ENCODE assay signal across 8 cellular contexts in genomic region chr17:74872313-74873035, GRCh38. TPM values are rescaled to one million over a fixed set of nuclear protein-coding genes. Genes with fewer than 3 reads are reported as not detected.
DNase-seq lines count a peak whose midpoint lies in the region; ATAC-seq and TF ChIP-seq lines count a peak whose summit lies in the region.

TSS of gene FDXR (minus strand) at chr17:74872994. CDS start at chr17:74872944, 50 bp downstream.

- H4K20me1 ChIP-seq in mammary epithelial cell (ENCODE audit: insufficient read depth, low read length): no peaks in the 10 kb centered on the region

- POLR2A ChIA-PET in CD8-positive, alpha-beta T cell (lab: Charles Lee): interaction anchor here (0.6 to 2.1 kb wide), 12 partner anchors 8 to 666 kb away, joined by 3 to 19 read pairs (median 5); partner anchors contain the start of genes MIF4GD, NAT9, RAB37 and SLC25A19

- H3K36me3 Mint-ChIP-seq in CD8-positive, alpha-beta T cell: peaks cover 5% of the 10 kb centered on the region
- H3K36me3 Mint-ChIP-seq in IgD-negative memory B cell: no peaks in the 10 kb centered on the region

- peaks cover 17% of the 10 kb centered on the region for H3K4me1 ChIP-seq in CD8-positive, alpha-beta T cell (ENCODE audit: insufficient read depth, low read length)
- peaks cover 18% of the 10 kb centered on the region for H3K4me1 ChIP-seq in mammary epithelial cell (ENCODE audit: insufficient read depth, low read length)
- peaks cover 9% of the 10 kb centered on the region for H3K4me1 ChIP-seq in mucosa of descending colon (ENCODE audit: low read depth)

- no peaks in the 10 kb centered on the region for H3K27me3 ChIP-seq in CD8-positive, alpha-beta T cell (ENCODE audit: insufficient read depth, low read length)
- no peaks in the 10 kb centered on the region for H3K27me3 ChIP-seq in mammary epithelial cell (ENCODE audit: insufficient read depth, low read length)

- no peaks in the 10 kb centered on the region for H3K9me3 Mint-ChIP-seq in CD8-positive, alpha-beta T cell
- H3K9me3 Mint-ChIP-seq in IgD-negative memory B cell: no peaks in the 10 kb centered on the region

- H3K4me1 Mint-ChIP-seq in CD8-positive, alpha-beta T cell (ENCODE audit: low read depth): peaks cover 23% of the 10 kb centered on the region
- H3K4me1 Mint-ChIP-seq in IgD-negative memory B cell: peaks cover 0 to 20% (median 10%) of the 10 kb centered on the region in 3 donors

- WGBS in mammary epithelial cell (ENCODE audit: low coverage, missing lambda C conversion rate): 6% methylated on average over 16 of the region's 38 CpGs

- peak; percentile 0 for ATAC-seq in CD8-positive, alpha-beta T cell
- ATAC-seq in GM19455 (IDR thresholded peaks at IDR 0.05; ENCODE audit: unreplicated experiment) (peak; percentile 32), mucosa of descending colon (peak; percentile 4), HG02885 (IDR thresholded peaks at IDR 0.05; ENCODE audit: poor library complexity, unreplicated experiment) (no peak)

- H3K4me3 Mint-ChIP-seq in CD8-positive, alpha-beta T cell: peak within 1 kb of the TSS; percentile 96
- peak within 1 kb of the TSS; percentile 88 to 98 (median 96) for H3K4me3 Mint-ChIP-seq in IgD-negative memory B cell

- H3K4me3 ChIP-seq in CD8-positive, alpha-beta T cell (ENCODE audit: low read depth, low read length): peak within 1 kb of the TSS; percentile 75
- H3K4me3 ChIP-seq in mammary epithelial cell (replicated peaks in 1 of 3; ENCODE audit: insufficient read depth in 1 of 3, low read depth in 2 of 3, low read length in 3 of 3): peak within 1 kb of the TSS; percentile 85 to 97 (median 90)
- H3K4me3 ChIP-seq in mucosa of descending colon: peak within 1 kb of the TSS; percentile 27

- no peaks in the 10 kb centered on the region for H3K36me3 ChIP-seq in CD8-positive, alpha-beta T cell (ENCODE audit: insufficient read depth, low read length)
- H3K36me3 ChIP-seq in mammary epithelial cell (ENCODE audit: insufficient read depth, low read length) (no peaks in the 10 kb centered on the region), mucosa of descending colon (ENCODE audit: low read depth) (no peaks in the 10 kb centered on the region)

- H3K4me2 ChIP-seq in mammary epithelial cell (ENCODE audit: insufficient read depth, low read depth, low read length): peak within 1 kb of the TSS; percentile 96

- no peak for TF ChIP-seq CTCF in CD8-positive, alpha-beta T cell (IDR thresholded peaks at IDR 0.05)
- TF ChIP-seq CTCF in mammary epithelial cell (conservative IDR thresholded peaks at IDR 0.05 in 1 of 2, IDR thresholded peaks at IDR 0.05 in 1 of 2; ENCODE audit: extremely low read depth in 1 of 2, insufficient read depth in 1 of 2, low read depth in 1 of 2, low read length in 2 of 2): no peak
- TF ChIP-seq CTCF in mucosa of descending colon (IDR thresholded peaks at IDR 0.05): no peak

- H3K79me2 ChIP-seq in mammary epithelial cell (ENCODE audit: insufficient read depth, low read length): peaks cover 15% of the 10 kb centered on the region

- DNase-seq in CD8-positive, alpha-beta T cell: peak in 1 of 7 experiments; percentile 16
- DNase-seq in mammary epithelial cell (no peak), mucosa of descending colon (peak in 1 of 3 donors; percentile 37), RKO (ENCODE audit: low spot score) (no peak), AG20443 (ENCODE audit: low spot score) (no peak)

- BruUV-seq in mammary epithelial cell (replicated peaks; lab: Mats Ljungman, UMichigan): no TSS peak

- H3K9me3 ChIP-seq in CD8-positive, alpha-beta T cell (ENCODE audit: low read length): no peaks in the 10 kb centered on the region
- no peaks in the 10 kb centered on the region for H3K9me3 ChIP-seq in mammary epithelial cell (replicated peaks; ENCODE audit: insufficient read depth, low read length)
- no peaks in the 10 kb centered on the region for H3K9me3 ChIP-seq in mucosa of descending colon

- H3K27ac ChIP-seq in CD8-positive, alpha-beta T cell (ENCODE audit: low read depth, low read length): peak within 1 kb of the TSS; percentile 78
- H3K27ac ChIP-seq in mammary epithelial cell (ENCODE audit: insufficient read depth, low read depth, low read length): peak within 1 kb of the TSS; percentile 96

- CTCF ChIA-PET in CD8-positive, alpha-beta T cell (lab: Charles Lee): interaction anchor here (0.8 to 2.9 kb wide), 4 partner anchors 10 to 135 kb away, joined by 3 to 12 read pairs (median 8); partner anchors contain the start of gene RAB37
- CTCF ChIA-PET in mammary epithelial cell (lab: Charles Lee; ENCODE audit: low non-redundant PET): interaction anchor here (0.6 to 0.7 kb wide), 3 partner anchors 9 to 33 kb away, joined by 4 read pairs; no protein-coding TSS in a partner anchor

- H3K27ac Mint-ChIP-seq in CD8-positive, alpha-beta T cell: peak within 1 kb of the TSS; percentile 99
- H3K27ac Mint-ChIP-seq in IgD-negative memory B cell: peak within 1 kb of the TSS; percentile 90 to 99 (median 98)

- H2AFZ ChIP-seq in mammary epithelial cell (ENCODE audit: low read depth, low read length): peak within 1 kb of the TSS; percentile 95

- H3K27me3 Mint-ChIP-seq in CD8-positive, alpha-beta T cell (ENCODE audit: low read depth): no peaks in the 10 kb centered on the region
- H3K27me3 Mint-ChIP-seq in IgD-negative memory B cell: no peaks in the 10 kb centered on the region

- peak within 1 kb of the TSS; percentile 97 for H3K9ac ChIP-seq in mammary epithelial cell (ENCODE audit: insufficient read depth, low read length)

- dilution Hi-C loops in mammary epithelial cell (cut with HindIII; ENCODE audit: low sequenced_read_pairs): loop anchor here (5.0 kb wide), 2 partner anchors 80 to 85 kb away; no protein-coding TSS in a partner anchor

- in situ Hi-C loops in mammary epithelial cell (cut with MboI; ENCODE audit: low sequenced_read_pairs in 2 of 2): no loop called here

- intact Hi-C loops in CD8-positive, alpha-beta T cell (cut with DNase I, micrococcal nuclease): loop anchor here (1.0 to 10.0 kb wide), 10 partner anchors 96 to 795 kb away; partner anchors contain the start of genes GRB2 (in 1 of the 2), KCTD2 (in 1 of the 2), NAT9 (in 1 of the 2) and NHERF1 (in 1 of the 2)
- intact Hi-C loops in mammary epithelial cell (cut with micrococcal nuclease) (loop anchor here (2.0 kb wide), 1 partner anchor 88 kb away; no protein-coding TSS in a partner anchor), mucosa of descending colon (cut with DNase I, micrococcal nuclease) (no loop called here)

RNA-seq across cellular contexts. Expression of gene FDXR, which starts in this region (rescaled TPM):
- total RNA-seq in CD8-positive, alpha-beta T cell: 1 to 10 TPM; 3.7 to 3.8 TPM
- polyA plus RNA-seq in IgD-negative memory B cell (5.9 TPM), mammary epithelial cell (20.1 TPM)
- total RNA-seq in mammary epithelial cell (10 to 100 TPM; 18.0 to 25.7 TPM), mucosa of descending colon (10 to 100 TPM; 10.6 to 14.8 (median 12.0) TPM)
- 14.3 TPM for polyA minus RNA-seq in mammary epithelial cell

Comparison
In these comparisons a context has a peak if more than half of its experiments do, and no peak if none do; other contexts are left out.
1. H3K4me3 ChIP-seq: peak in every context shown above with its lines; median percentile 90 in mammary epithelial cell; 75 in CD8-positive, alpha-beta T cell; 27 in mucosa of descending colon.
2. intact Hi-C loops: an anchor here in CD8-positive, alpha-beta T cell (1.0 to 10.0 kb wide) and mammary epithelial cell (2.0 kb wide); none called in mucosa of descending colon.